Comparison of ENCODE assay signal across 20 cellular contexts in genomic region chr11:57073121-57073520, GRCh38.
DNase-seq lines count a peak whose midpoint lies in the region; ATAC-seq and TF ChIP-seq lines count a peak whose summit lies in the region.
"Had no signal": no experiment of that assay in that cellular context is flagged by ENCODE, and none has a peak within 500 bp of the region (broad histone marks: within the 10 kb centered on the region; RNA-seq: fewer than 3 reads in every experiment).

No MANE protein-coding gene starts in this region.

- H2AFZ ChIP-seq in ACC112 (ENCODE audit: low read length, unreplicated experiment) = no peak overlapping the region
- no peak overlapping the region for H2AFZ ChIP-seq in H9 (ENCODE audit: low read length)

- no peak overlapping the region for H3K18ac ChIP-seq in H9 (ENCODE audit: insufficient read length, low read depth, low read length)

- no CpG with 5 or more reads among the region's 3 CpGs for WGBS in H9 (ENCODE audit: extremely low coverage, insufficient read length, low lambda C conversion rate)

- H3K27me3 ChIP-seq in ACC112 (ENCODE audit: insufficient read depth, low read length) (no peaks in the 10 kb centered on the region), left lung (no peaks in the 10 kb centered on the region), H9 (ENCODE audit: insufficient read depth, low read length) (no peaks in the 10 kb centered on the region)
- H3K27me3 ChIP-seq: gastroesophageal sphincter, upper lobe of left lung had no signal

- no peak overlapping the region for H4K91ac ChIP-seq in H9 (ENCODE audit: insufficient read length, low read depth, low read length)

- no peaks in the 10 kb centered on the region for H3K36me3 ChIP-seq in ACC112 (ENCODE audit: insufficient read depth, low read length)
- no peaks in the 10 kb centered on the region for H3K36me3 ChIP-seq in left lung
- H3K36me3 ChIP-seq: gastroesophageal sphincter, upper lobe of left lung had no signal

- H3K27ac Mint-ChIP-seq in H9 = no peak overlapping the region
- H3K27ac Mint-ChIP-seq: activated CD4-positive, alpha-beta T cell treated with anti-CD3 and anti-CD28 coated beads for 36 hours had no signal

- H4K5ac ChIP-seq in H9 (ENCODE audit: insufficient read length, low read depth, low read length) = no peak overlapping the region

- no peak overlapping the region for H2BK5ac ChIP-seq in H9 (ENCODE audit: insufficient read length, low read length)

- no peaks in the 10 kb centered on the region; the same call in 1 of the 2 replicates for H3K27me3 Mint-ChIP-seq in H9 (ENCODE audit: low read depth)

- H3K9me3 ChIP-seq in left lung (no peaks in the 10 kb centered on the region), H9 (ENCODE audit: control insufficient read depth, low read depth, low read length) (no peaks in the 10 kb centered on the region)
- H3K9me3 ChIP-seq: gastroesophageal sphincter, upper lobe of left lung had no signal

- H3K27ac ChIP-seq in ACC112 (ENCODE audit: low read depth, low read length) = peak overlapping the region; percentile 88
- peak overlapping the region; percentile 20 to 51 for H3K27ac ChIP-seq in left lung
- no peak overlapping the region for H3K27ac ChIP-seq in H9 (ENCODE audit: insufficient read length, low read depth, low read length)
- H3K27ac ChIP-seq: SK-N-MC had no signal

- intact Hi-C loops in left lung (cut with DNase I) = no loop called here

- TF ChIP-seq CTCF in cardiac fibroblast (IDR thresholded peaks at IDR 0.05; ENCODE audit: low read depth, low read length) = no peak
- TF ChIP-seq CTCF in left lung (IDR thresholded peaks at IDR 0.05) = no peak
- TF ChIP-seq CTCF in H9 (conservative IDR thresholded peaks at IDR 0.05) = no peak

- no peak overlapping the region for H2AK5ac ChIP-seq in H9 (ENCODE audit: insufficient read length, low read length)

- peaks cover 25% of the 10 kb centered on the region for H3K4me1 ChIP-seq in ACC112 (ENCODE audit: control insufficient read depth, insufficient read depth, low read length, unreplicated experiment)
- peaks cover 6 to 15% of the 10 kb centered on the region in 2 donors for H3K4me1 ChIP-seq in left lung
- no peaks in the 10 kb centered on the region for H3K4me1 ChIP-seq in H9 (ENCODE audit: insufficient read depth, low read length)
- H3K4me1 ChIP-seq: gastroesophageal sphincter had no signal

- H3K4me1 Mint-ChIP-seq in H9 = no peaks in the 10 kb centered on the region
- H3K4me1 Mint-ChIP-seq: activated CD4-positive, alpha-beta T cell treated with anti-CD3 and anti-CD28 coated beads for 36 hours; CD8-positive, alpha-beta memory T cell had no signal

- no peak overlapping the region for H3K4me3 ChIP-seq in ACC112 (ENCODE audit: low read depth, low read length)
- H3K4me3 ChIP-seq in cardiac fibroblast (replicated peaks in 1 of 2; ENCODE audit: low read depth in 2 of 2, low read length in 2 of 2) = no peak overlapping the region
- H3K4me3 ChIP-seq in left lung = no peak overlapping the region
- H3K4me3 ChIP-seq: gastroesophageal sphincter, SK-N-MC, upper lobe of left lung had no signal

- H3T11ph ChIP-seq in H9 (ENCODE audit: low read length) = no peak overlapping the region

- H3K14ac ChIP-seq in H9 (ENCODE audit: insufficient read depth, low read length) = no peak overlapping the region

- no peak overlapping the region for H3K9ac ChIP-seq in H9 (ENCODE audit: extremely low read depth, insufficient read length, low read length)

- H3K23ac ChIP-seq in H9 (ENCODE audit: insufficient read length, low read depth, low read length) = no peak overlapping the region

- H2BK20ac ChIP-seq in H9 (ENCODE audit: low read depth, low read length, poor library complexity, severe bottlenecking) = no peak overlapping the region

- H2BK120ac ChIP-seq in H9 (ENCODE audit: low read depth, low read length, poor library complexity, severe bottlenecking) = no peak overlapping the region

- no peaks in the 10 kb centered on the region for H3K79me1 ChIP-seq in H9 (ENCODE audit: insufficient read depth, low read depth, low read length, poor library complexity, severe bottlenecking)

- H3K79me2 ChIP-seq in ACC112 (ENCODE audit: control insufficient read depth, insufficient read depth, low read length, unreplicated experiment) (no peaks in the 10 kb centered on the region), H9 (ENCODE audit: insufficient read depth, low read length) (no peaks in the 10 kb centered on the region)

- H3K4me2 ChIP-seq in H9 (ENCODE audit: insufficient read depth, insufficient read length, low read length) = no peak overlapping the region

- no peak overlapping the region for H2BK15ac ChIP-seq in H9 (ENCODE audit: low read depth, low read length)

- H2BK12ac ChIP-seq in H9 (ENCODE audit: insufficient read length, low read depth, low read length) = no peak overlapping the region

- ATAC-seq in left lung (peak; percentile 6), GM19035 (IDR thresholded peaks at IDR 0.05; ENCODE audit: unreplicated experiment) (no peak), HG02588 (IDR thresholded peaks at IDR 0.05; ENCODE audit: unreplicated experiment) (no peak), HG02970 (IDR thresholded peaks at IDR 0.05; ENCODE audit: low FRiP score, unreplicated experiment) (no peak)
- ATAC-seq: activated CD4-positive, alpha-beta T cell treated with anti-CD3 and anti-CD28 coated beads for 36 hours; left lobe of liver had no signal

- no peak overlapping the region for H4K8ac ChIP-seq in H9 (replicated peaks; ENCODE audit: insufficient read length, low read depth, low read length)

- H3K4me3 Mint-ChIP-seq in H9 = no peak overlapping the region
- H3K4me3 Mint-ChIP-seq: activated CD4-positive, alpha-beta T cell treated with anti-CD3 and anti-CD28 coated beads for 36 hours; CD8-positive, alpha-beta memory T cell had no signal

- DNase-seq in LHCN-M2 (ENCODE audit: low read depth) = peak; percentile 26
- peak; percentile 13 to 35 for DNase-seq in cardiac fibroblast (ENCODE audit: low read depth in 2 of 2)
- DNase-seq in left lung = no peak
- DNase-seq in H9 = no peak
- DNase-seq: activated CD4-positive, alpha-beta T cell treated with anti-CD3 and anti-CD28 coated beads for 36 hours; activated effector memory CD4-positive, alpha-beta T cell treated with Interleukin-2 at 50 U/mL for 16 hours; amygdala; CD8-positive, alpha-beta memory T cell; NCI-H1105 treated with DMSO at 0.1 percent for 48 hours; OCI-M1; stimulated activated CD4-positive, alpha-beta T cell treated with anti-CD3 and anti-CD28 coated beads, Interleukin-15, amount 100 ng/mL, for 24 hours; stimulated activated naive CD4-positive, alpha-beta T cell; upper lobe of left lung had no signal

- no peaks in the 10 kb centered on the region for H4K20me1 ChIP-seq in H9 (ENCODE audit: control insufficient read depth, insufficient read depth, insufficient read length)

- no peaks in the 10 kb centered on the region for H3K9me3 Mint-ChIP-seq in H9

- H3K36me3 Mint-ChIP-seq in H9 (ENCODE audit: insufficient read depth in 1 of 3, low read depth in 3 of 3) = no peaks in the 10 kb centered on the region
- H3K36me3 Mint-ChIP-seq: CD8-positive, alpha-beta memory T cell had no signal

- no peak overlapping the region for H3K56ac ChIP-seq in H9 (ENCODE audit: insufficient read length, low read depth, low read length)

- no peaks in the 10 kb centered on the region for H3K23me2 ChIP-seq in H9 (ENCODE audit: insufficient read length, low read depth, low read length, poor library complexity, severe bottlenecking)

- H3K4ac ChIP-seq in H9 (ENCODE audit: low read depth, low read length) = no peak overlapping the region

Comparison
In these comparisons a context has a peak if more than half of its experiments do, and no peak if none do; other contexts are left out.
1. DNase-seq: peak in LHCN-M2 (single experiment) and cardiac fibroblast (2 of 2); none in left lung (0 of 2) and H9 (single experiment).